8 cellular contexts compared by ENCODE assay signal in the genomic region with DNA sequence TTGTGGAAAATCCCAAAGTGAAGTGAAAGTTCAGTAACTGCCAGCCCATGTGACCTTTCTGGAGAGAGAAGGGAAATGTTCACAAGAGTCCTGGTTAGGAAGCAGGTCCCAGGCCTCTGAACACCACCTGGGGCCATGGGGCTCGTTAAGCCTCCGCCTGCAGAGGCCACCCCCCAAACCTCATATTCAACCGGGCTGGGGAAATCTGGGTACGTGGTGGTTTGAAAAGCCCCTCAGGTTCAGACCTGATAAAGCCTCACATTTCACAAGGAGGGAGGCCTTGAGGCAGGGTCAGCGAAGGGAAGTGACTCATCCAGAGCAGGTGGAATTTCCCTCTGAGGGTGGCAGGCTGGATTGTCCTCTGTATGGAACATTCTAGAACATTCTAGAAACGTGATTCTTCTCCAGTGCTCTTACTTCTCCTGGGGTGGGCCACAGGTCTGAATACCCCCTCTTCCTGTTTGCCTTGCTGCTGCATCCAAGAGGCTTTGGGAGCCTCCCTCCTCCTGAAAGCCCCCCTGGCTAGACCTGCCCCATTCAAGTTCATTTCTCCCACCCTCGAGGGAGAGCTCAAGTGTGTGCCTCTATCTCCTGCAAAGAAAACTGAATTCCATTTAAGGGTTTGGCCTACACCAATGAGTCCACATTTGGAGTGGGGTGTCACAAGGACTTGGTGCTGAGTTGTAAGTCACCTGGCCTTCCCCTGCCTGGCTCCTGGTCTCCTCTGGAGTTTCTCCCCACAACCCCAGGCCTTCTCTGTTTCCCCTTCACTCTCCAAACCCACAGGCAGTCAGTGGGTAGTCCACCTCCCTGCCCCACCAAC. TPM values are rescaled to one million over a fixed set of nuclear protein-coding genes. Genes with fewer than 3 reads are reported as not detected.
DNase-seq lines count a peak whose midpoint lies in the region; ATAC-seq, FAIRE-seq and TF ChIP-seq lines count a peak whose summit lies in the region.

No MANE protein-coding gene starts in this region.

- H3K4me3 Mint-ChIP-seq in CD8-positive, alpha-beta memory T cell, result peak overlapping the region in 1 of 7 donors; percentile 54
- peak overlapping the region; percentile 10 for H3K4me3 Mint-ChIP-seq in activated CD8-positive, alpha-beta T cell treated with anti-CD3 and anti-CD28 coated beads, Interleukin-2, amount 10 ng/mL, durations not matched to agents 7 days and 5 days

- H3K9me3 ChIP-seq in CD8-positive, alpha-beta memory T cell (ENCODE audit: low read length), result no peaks in the 10 kb centered on the region
- H3K9me3 ChIP-seq in BE2C (no peaks in the 10 kb centered on the region), gastroesophageal sphincter (no peaks in the 10 kb centered on the region)

- peaks cover 0 to 1% of the 10 kb centered on the region in 2 donors for H3K27me3 Mint-ChIP-seq in CD8-positive, alpha-beta memory T cell
- H3K27me3 Mint-ChIP-seq in activated CD8-positive, alpha-beta T cell treated with anti-CD3 and anti-CD28 coated beads, Interleukin-2, amount 10 ng/mL, durations not matched to agents 7 days and 5 days (ENCODE audit: low read depth), result no peaks in the 10 kb centered on the region

- no peaks in the 10 kb centered on the region for H3K9me3 Mint-ChIP-seq in CD8-positive, alpha-beta memory T cell
- no peaks in the 10 kb centered on the region for H3K9me3 Mint-ChIP-seq in activated CD8-positive, alpha-beta T cell treated with anti-CD3 and anti-CD28 coated beads, Interleukin-2, amount 10 ng/mL, durations not matched to agents 7 days and 5 days (ENCODE audit: insufficient read depth)

- peaks cover 0 to 7% (median 0%) of the 10 kb centered on the region in 3 donors for H3K36me3 Mint-ChIP-seq in CD8-positive, alpha-beta memory T cell
- no peaks in the 10 kb centered on the region for H3K36me3 Mint-ChIP-seq in activated CD8-positive, alpha-beta T cell treated with anti-CD3 and anti-CD28 coated beads, Interleukin-2, amount 10 ng/mL, durations not matched to agents 7 days and 5 days (ENCODE audit: low read depth)

- TF ChIP-seq POLR2A in gastroesophageal sphincter (IDR thresholded peaks at IDR 0.05), result no peak

- 45 to 48% methylated on average over 4 of the region's 7 CpGs for WGBS in gastroesophageal sphincter (ENCODE audit: low coverage in 1 of 2), 2 donors

- FAIRE-seq in islet of Langerhans (lab: Jason Lieb, UNC), result peak; percentile 33

- CTCF ChIA-PET in CD8-positive, alpha-beta memory T cell (lab: Charles Lee), result interaction anchor here (0.6 to 15.2 kb wide), 26 partner anchors 8 to 392 kb away, joined by 3 to 255 read pairs (median 5); no protein-coding TSS in a partner anchor
- CTCF ChIA-PET in activated CD8-positive, alpha-beta T cell treated with anti-CD3 and anti-CD28 coated beads, Interleukin-2, amount 10 ng/mL, durations not matched to agents 7 days and 5 days (lab: Charles Lee), result interaction anchor here (0.6 to 12.4 kb wide), 25 partner anchors 10 to 392 kb away, joined by 3 to 436 read pairs (median 5); partner anchors contain the start of genes IL10RA and TMPRSS13

- TF ChIP-seq EP300 in gastroesophageal sphincter (IDR thresholded peaks at IDR 0.05), result no peak

- H3K4me3 ChIP-seq in CD8-positive, alpha-beta memory T cell (ENCODE audit: low read length), result no peak overlapping the region
- H3K4me3 ChIP-seq in BE2C (ENCODE audit: low read depth, low read length) (no peak overlapping the region), gastroesophageal sphincter (no peak overlapping the region)

- TF ChIP-seq CTCF in BE2C (IDR thresholded peaks at IDR 0.05; ENCODE audit: low read depth, low read length) (no peak), gastroesophageal sphincter (IDR thresholded peaks at IDR 0.05) (no peak)

- no peak overlapping the region for H3K27ac ChIP-seq in CD8-positive, alpha-beta memory T cell (ENCODE audit: low read depth, low read length)
- H3K27ac ChIP-seq in gastroesophageal sphincter, result peak overlapping the region in 2 of 4 donors; percentile 56 to 64

- POLR2A ChIA-PET in CD8-positive, alpha-beta memory T cell (lab: Charles Lee), result interaction anchor here (0.8 kb wide), 1 partner anchor 9 kb away, joined by 3 read pairs; no protein-coding TSS in a partner anchor
- POLR2A ChIA-PET in activated CD8-positive, alpha-beta T cell treated with anti-CD3 and anti-CD28 coated beads, Interleukin-2, amount 10 ng/mL, durations not matched to agents 7 days and 5 days (lab: Charles Lee), result interaction anchor here (1.0 to 4.7 kb wide), 7 partner anchors 9 to 392 kb away, joined by 3 to 25 read pairs (median 6); no protein-coding TSS in a partner anchor

- H3K4me1 ChIP-seq in CD8-positive, alpha-beta memory T cell (ENCODE audit: insufficient read depth, low read length), result peaks cover 63% of the 10 kb centered on the region
- H3K4me1 ChIP-seq in BE2C (peaks cover 36% of the 10 kb centered on the region), gastroesophageal sphincter (peaks cover 0 to 69% (median 12%) of the 10 kb centered on the region in 3 donors)

- peak overlapping the region; percentile 37 to 93 (median 85) for H3K27ac Mint-ChIP-seq in CD8-positive, alpha-beta memory T cell
- H3K27ac Mint-ChIP-seq in activated CD8-positive, alpha-beta T cell treated with anti-CD3 and anti-CD28 coated beads, Interleukin-2, amount 10 ng/mL, durations not matched to agents 7 days and 5 days, result peak overlapping the region; percentile 95

- no peaks in the 10 kb centered on the region for H3K27me3 ChIP-seq in CD8-positive, alpha-beta memory T cell (ENCODE audit: insufficient read depth, low read length, poor library complexity, severe bottlenecking)
- H3K27me3 ChIP-seq in BE2C (no peaks in the 10 kb centered on the region), gastroesophageal sphincter (peaks cover 21% of the 10 kb centered on the region)

- no peaks in the 10 kb centered on the region for H3K36me3 ChIP-seq in CD8-positive, alpha-beta memory T cell (ENCODE audit: insufficient read depth, low read length)
- no peaks in the 10 kb centered on the region for H3K36me3 ChIP-seq in BE2C
- no peaks in the 10 kb centered on the region for H3K36me3 ChIP-seq in gastroesophageal sphincter

- peaks cover 41 to 62% (median 51%) of the 10 kb centered on the region in 3 donors for H3K4me1 Mint-ChIP-seq in CD8-positive, alpha-beta memory T cell
- peaks cover 86% of the 10 kb centered on the region for H3K4me1 Mint-ChIP-seq in activated CD8-positive, alpha-beta T cell treated with anti-CD3 and anti-CD28 coated beads, Interleukin-2, amount 10 ng/mL, durations not matched to agents 7 days and 5 days (ENCODE audit: low read depth)

- DNase-seq in CD8-positive, alpha-beta memory T cell, result peak in 3 of 5 donors; percentile 27 to 65 (median 51)
- peak; percentile 54 for DNase-seq in activated CD8-positive, alpha-beta T cell treated with anti-CD3 and anti-CD28 coated beads, Interleukin-2, amount 10 ng/mL, durations not matched to agents 7 days and 5 days
- DNase-seq in BE2C (no peak), mesenteric fat pad (ENCODE audit: low spot score) (no peak), NCI-H1105 (lab: John Stamatoyannopoulos, UW) (no peak)

- peak; percentile 17 for ATAC-seq in HG03103 (IDR thresholded peaks at IDR 0.05; ENCODE audit: low read depth, unreplicated experiment)
- ATAC-seq in activated CD8-positive, alpha-beta T cell treated with anti-CD3 and anti-CD28 coated beads, Interleukin-2, amount 10 ng/mL, durations not matched to agents 7 days and 5 days, result peak; percentile 8
- ATAC-seq in gastroesophageal sphincter, result no peak

RNA-seq across cellular contexts. Expression of gene FXYD2, which starts 6.3 kb away (rescaled TPM):
- 1 to 10 TPM; 5.4 to 8.0 TPM for total RNA-seq in CD8-positive, alpha-beta memory T cell
- 67.9 TPM for polyA plus RNA-seq in CD8-positive, alpha-beta memory T cell
- total RNA-seq in activated CD8-positive, alpha-beta T cell treated with anti-CD3 and anti-CD28 coated beads, Interleukin-2, amount 10 ng/mL, durations not matched to agents 7 days and 5 days, result 10 to 100 TPM; 22.5 to 24.3 TPM
- polyA plus RNA-seq in BE2C (2012; ENCODE audit: insufficient read depth, insufficient read length, low read depth), result 0.77 TPM
- total RNA-seq in mesenteric fat pad (3.2 TPM), gastroesophageal sphincter (1 to 10 TPM in 2 of 4 donors, under 1 TPM in 2; 0.50 to 3.0 (median 1.2) TPM)

RNA-seq across cellular contexts. Expression of gene DSCAML1, which starts 21.2 kb away (rescaled TPM):
- under 1 TPM; 0.48 to 0.91 TPM for total RNA-seq in CD8-positive, alpha-beta memory T cell
- not detected for polyA plus RNA-seq in CD8-positive, alpha-beta memory T cell
- total RNA-seq in activated CD8-positive, alpha-beta T cell treated with anti-CD3 and anti-CD28 coated beads, Interleukin-2, amount 10 ng/mL, durations not matched to agents 7 days and 5 days, result under 1 TPM; 0.16 to 0.37 TPM
- polyA plus RNA-seq in BE2C (2012; ENCODE audit: insufficient read depth, insufficient read length, low read depth), result 11.8 TPM
- total RNA-seq in mesenteric fat pad, result 0.45 TPM
- 1 to 10 TPM in 1 of 4 donors, under 1 TPM in 3; 0.35 to 2.5 (median 0.73) TPM for total RNA-seq in gastroesophageal sphincter

RNA-seq across cellular contexts. Expression of gene FXYD6, which starts 58.2 kb away (rescaled TPM):
- total RNA-seq in CD8-positive, alpha-beta memory T cell, result under 1 TPM in 1 of 2 experiments, not detected in 1; 0.11 TPM
- polyA plus RNA-seq in CD8-positive, alpha-beta memory T cell, result not detected
- under 1 TPM in 1 of 2 experiments, not detected in 1; 0.24 TPM for total RNA-seq in activated CD8-positive, alpha-beta T cell treated with anti-CD3 and anti-CD28 coated beads, Interleukin-2, amount 10 ng/mL, durations not matched to agents 7 days and 5 days
- 242 TPM for polyA plus RNA-seq in BE2C (2012; ENCODE audit: insufficient read depth, insufficient read length, low read depth)
- 21.5 TPM for total RNA-seq in mesenteric fat pad
- 10 to 100 TPM; 28.6 to 76.7 (median 74.4) TPM for total RNA-seq in gastroesophageal sphincter

Comparison
In these comparisons a context has a peak if more than half of its experiments do, and no peak if none do; other contexts are left out.
1. DNase-seq: peak in CD8-positive, alpha-beta memory T cell (3 of 5) and activated CD8-positive, alpha-beta T cell treated with anti-CD3 and anti-CD28 coated beads, Interleukin-2, amount 10 ng/mL, durations not matched to agents 7 days and 5 days (single experiment); none in BE2C (single experiment), mesenteric fat pad (single experiment) and NCI-H1105 (single experiment).
2. RNA of gene FXYD6, which starts 58.2 kb away (total RNA-seq): 28.6 to 76.7 TPM in gastroesophageal sphincter and 21.5 TPM in mesenteric fat pad (single experiment); 0.24 TPM in activated CD8-positive, alpha-beta T cell treated with anti-CD3 and anti-CD28 coated beads, Interleukin-2, amount 10 ng/mL, durations not matched to agents 7 days and 5 days and 0.11 TPM in CD8-positive, alpha-beta memory T cell; every median in the first group is over 10 times any median in the second.